1 cellular context compared by ENCODE assay signal in the genomic region with DNA sequence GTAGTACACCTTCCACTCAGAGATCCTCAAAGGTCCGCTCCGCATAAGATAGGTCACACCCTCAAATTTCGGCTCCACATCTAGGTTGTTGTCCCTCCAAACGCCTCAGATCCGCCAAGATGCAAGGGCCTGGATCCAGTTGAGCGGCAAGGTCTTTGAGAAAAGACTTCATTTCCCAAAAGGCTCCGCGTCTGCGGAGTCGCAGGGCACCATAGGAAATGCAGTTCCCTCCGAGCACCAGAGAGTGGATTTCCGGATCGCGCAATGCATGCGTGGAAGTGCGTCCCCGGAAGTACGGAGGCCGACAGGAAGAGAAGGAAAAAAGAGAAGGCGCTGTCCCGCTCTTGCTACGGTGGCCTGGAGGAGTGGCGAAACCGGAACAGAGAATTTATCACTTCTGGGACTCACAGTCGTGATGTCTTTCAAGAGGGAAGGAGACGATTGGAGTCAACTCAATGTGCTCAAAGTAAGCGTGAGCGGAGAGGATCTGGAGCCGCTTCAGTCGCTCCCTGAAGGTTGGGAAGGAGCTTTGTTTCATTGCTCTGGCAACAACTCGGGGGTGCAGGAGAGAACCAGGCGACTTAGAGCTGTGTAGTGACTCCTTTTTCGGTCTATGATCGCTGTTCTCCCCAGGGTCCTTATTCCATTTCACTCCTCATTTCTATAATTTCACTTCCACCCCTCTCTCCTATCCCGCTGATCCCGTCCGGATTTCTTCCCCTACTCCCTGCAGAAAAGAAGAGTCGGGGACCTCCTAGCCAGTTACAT.
A peak's percentile ranks its signal among the peaks of the same experiment; 100 is the strongest.
TF ChIP-seq lines count a peak whose summit lies in the region.

A gene with protein sequence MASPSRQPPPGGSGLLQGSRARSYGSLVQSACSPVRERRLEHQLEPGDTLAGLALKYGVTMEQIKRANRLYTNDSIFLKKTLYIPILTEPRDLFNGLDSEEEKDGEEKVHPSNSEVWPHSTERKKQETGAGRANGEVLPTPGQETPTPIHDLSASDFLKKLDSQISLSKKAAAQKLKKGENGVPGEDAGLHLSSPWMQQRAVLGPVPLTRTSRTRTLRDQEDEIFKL (minus strand): TSS at position 165 of the 768 bp plus-strand sequence. CDS start 644 bp downstream, outside the sequence.
A gene with protein sequence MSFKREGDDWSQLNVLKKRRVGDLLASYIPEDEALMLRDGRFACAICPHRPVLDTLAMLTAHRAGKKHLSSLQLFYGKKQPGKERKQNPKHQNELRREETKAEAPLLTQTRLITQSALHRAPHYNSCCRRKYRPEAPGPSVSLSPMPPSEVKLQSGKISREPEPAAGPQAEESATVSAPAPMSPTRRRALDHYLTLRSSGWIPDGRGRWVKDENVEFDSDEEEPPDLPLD (plus strand): TSS at position 407 of the 768 bp plus-strand sequence. CDS start 9 bp downstream, at position 416.

TF ChIP-seq in HepG2, 621 proteins besides CTCF, POLR2A, EP300 and RAD21 (continued from another document and continues in another):
- TF ChIP-seq, protein P1, sequence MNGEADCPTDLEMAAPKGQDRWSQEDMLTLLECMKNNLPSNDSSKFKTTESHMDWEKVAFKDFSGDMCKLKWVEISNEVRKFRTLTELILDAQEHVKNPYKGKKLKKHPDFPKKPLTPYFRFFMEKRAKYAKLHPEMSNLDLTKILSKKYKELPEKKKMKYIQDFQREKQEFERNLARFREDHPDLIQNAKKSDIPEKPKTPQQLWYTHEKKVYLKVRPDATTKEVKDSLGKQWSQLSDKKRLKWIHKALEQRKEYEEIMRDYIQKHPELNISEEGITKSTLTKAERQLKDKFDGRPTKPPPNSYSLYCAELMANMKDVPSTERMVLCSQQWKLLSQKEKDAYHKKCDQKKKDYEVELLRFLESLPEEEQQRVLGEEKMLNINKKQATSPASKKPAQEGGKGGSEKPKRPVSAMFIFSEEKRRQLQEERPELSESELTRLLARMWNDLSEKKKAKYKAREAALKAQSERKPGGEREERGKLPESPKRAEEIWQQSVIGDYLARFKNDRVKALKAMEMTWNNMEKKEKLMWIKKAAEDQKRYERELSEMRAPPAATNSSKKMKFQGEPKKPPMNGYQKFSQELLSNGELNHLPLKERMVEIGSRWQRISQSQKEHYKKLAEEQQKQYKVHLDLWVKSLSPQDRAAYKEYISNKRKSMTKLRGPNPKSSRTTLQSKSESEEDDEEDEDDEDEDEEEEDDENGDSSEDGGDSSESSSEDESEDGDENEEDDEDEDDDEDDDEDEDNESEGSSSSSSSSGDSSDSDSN (CRISPR knock-in tag; IDR thresholded peaks at IDR 0.05), result peak; percentile 28; the same call in 1 of the 2 replicates
- TF ChIP-seq ZNF776 (CRISPR knock-in tag; IDR thresholded peaks at IDR 0.05), result 0 out of 2 replicates have a peak, but pooled peaks have one; percentile 50
- peak; percentile 88; the same call in 1 of the 3 replicates for TF ChIP-seq MXI1 (IDR thresholded peaks at IDR 0.05; ENCODE audit: borderline replicate concordance, low read depth, low read length)
- TF ChIP-seq, protein P2, sequence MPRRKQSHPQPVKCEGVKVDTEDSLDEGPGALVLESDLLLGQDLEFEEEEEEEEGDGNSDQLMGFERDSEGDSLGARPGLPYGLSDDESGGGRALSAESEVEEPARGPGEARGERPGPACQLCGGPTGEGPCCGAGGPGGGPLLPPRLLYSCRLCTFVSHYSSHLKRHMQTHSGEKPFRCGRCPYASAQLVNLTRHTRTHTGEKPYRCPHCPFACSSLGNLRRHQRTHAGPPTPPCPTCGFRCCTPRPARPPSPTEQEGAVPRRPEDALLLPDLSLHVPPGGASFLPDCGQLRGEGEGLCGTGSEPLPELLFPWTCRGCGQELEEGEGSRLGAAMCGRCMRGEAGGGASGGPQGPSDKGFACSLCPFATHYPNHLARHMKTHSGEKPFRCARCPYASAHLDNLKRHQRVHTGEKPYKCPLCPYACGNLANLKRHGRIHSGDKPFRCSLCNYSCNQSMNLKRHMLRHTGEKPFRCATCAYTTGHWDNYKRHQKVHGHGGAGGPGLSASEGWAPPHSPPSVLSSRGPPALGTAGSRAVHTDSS (CRISPR knock-in tag; conservative IDR thresholded peaks at IDR 0.05), result peak; percentile 98
- TF ChIP-seq, protein P3, sequence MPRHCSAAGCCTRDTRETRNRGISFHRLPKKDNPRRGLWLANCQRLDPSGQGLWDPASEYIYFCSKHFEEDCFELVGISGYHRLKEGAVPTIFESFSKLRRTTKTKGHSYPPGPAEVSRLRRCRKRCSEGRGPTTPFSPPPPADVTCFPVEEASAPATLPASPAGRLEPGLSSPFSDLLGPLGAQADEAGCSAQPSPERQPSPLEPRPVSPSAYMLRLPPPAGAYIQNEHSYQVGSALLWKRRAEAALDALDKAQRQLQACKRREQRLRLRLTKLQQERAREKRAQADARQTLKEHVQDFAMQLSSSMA (CRISPR knock-in tag; IDR thresholded peaks at IDR 0.05), result peak; percentile 99
- no peak for TF ChIP-seq ZNF883 (CRISPR knock-in tag; IDR thresholded peaks at IDR 0.05; ENCODE audit: not compliant biosample characterization)
- no peak for TF ChIP-seq ZNF431 (CRISPR knock-in tag; IDR thresholded peaks at IDR 0.05; ENCODE audit: borderline replicate concordance, low read depth)
- TF ChIP-seq NRL (CRISPR knock-in tag; IDR thresholded peaks at IDR 0.05; ENCODE audit: borderline replicate concordance), result peak; percentile 89
- TF ChIP-seq, protein P4, sequence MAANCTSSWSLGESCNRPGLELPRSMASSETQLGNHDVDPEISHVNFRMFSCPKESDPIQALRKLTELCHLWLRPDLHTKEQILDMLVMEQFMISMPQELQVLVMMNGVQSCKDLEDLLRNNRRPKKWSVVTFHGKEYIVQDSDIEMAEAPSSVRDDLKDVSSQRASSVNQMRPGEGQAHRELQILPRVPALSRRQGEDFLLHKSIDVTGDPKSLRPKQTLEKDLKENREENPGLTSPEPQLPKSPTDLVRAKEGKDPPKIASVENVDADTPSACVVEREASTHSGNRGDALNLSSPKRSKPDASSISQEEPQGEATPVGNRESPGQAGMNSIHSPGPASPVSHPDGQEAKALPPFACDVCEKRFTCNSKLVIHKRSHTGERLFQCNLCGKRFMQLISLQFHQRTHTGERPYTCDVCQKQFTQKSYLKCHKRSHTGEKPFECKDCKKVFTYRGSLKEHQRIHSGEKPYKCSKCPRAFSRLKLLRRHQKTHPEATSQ (CRISPR knock-in tag; IDR thresholded peaks at IDR 0.05; ENCODE audit: borderline replicate concordance), result 0 out of 2 replicates have a peak, but pooled peaks have one; percentile 64
- TF ChIP-seq MBNL3 (CRISPR knock-in tag; conservative IDR thresholded peaks at IDR 0.05), result no peak
- TF ChIP-seq, protein P5, sequence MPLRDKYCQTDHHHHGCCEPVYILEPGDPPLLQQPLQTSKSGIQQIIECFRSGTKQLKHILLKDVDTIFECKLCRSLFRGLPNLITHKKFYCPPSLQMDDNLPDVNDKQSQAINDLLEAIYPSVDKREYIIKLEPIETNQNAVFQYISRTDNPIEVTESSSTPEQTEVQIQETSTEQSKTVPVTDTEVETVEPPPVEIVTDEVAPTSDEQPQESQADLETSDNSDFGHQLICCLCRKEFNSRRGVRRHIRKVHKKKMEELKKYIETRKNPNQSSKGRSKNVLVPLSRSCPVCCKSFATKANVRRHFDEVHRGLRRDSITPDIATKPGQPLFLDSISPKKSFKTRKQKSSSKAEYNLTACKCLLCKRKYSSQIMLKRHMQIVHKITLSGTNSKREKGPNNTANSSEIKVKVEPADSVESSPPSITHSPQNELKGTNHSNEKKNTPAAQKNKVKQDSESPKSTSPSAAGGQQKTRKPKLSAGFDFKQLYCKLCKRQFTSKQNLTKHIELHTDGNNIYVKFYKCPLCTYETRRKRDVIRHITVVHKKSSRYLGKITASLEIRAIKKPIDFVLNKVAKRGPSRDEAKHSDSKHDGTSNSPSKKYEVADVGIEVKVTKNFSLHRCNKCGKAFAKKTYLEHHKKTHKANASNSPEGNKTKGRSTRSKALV (CRISPR knock-in tag; IDR thresholded peaks at IDR 0.05), result 0 out of 2 replicates have a peak, but pooled peaks have one; percentile 67
- no peak for TF ChIP-seq ZEB1 (IDR thresholded peaks at IDR 0.05; ENCODE audit: insufficient replicate concordance, low read depth)
- no peak for TF ChIP-seq U2AF2 (IDR thresholded peaks at IDR 0.05; ENCODE audit: low read depth, low read length)
- TF ChIP-seq ZNF441 (CRISPR knock-in tag; IDR thresholded peaks at IDR 0.05; ENCODE audit: borderline replicate concordance), result peak; percentile 38; the same call in 1 of the 2 replicates
- TF ChIP-seq, protein P6, sequence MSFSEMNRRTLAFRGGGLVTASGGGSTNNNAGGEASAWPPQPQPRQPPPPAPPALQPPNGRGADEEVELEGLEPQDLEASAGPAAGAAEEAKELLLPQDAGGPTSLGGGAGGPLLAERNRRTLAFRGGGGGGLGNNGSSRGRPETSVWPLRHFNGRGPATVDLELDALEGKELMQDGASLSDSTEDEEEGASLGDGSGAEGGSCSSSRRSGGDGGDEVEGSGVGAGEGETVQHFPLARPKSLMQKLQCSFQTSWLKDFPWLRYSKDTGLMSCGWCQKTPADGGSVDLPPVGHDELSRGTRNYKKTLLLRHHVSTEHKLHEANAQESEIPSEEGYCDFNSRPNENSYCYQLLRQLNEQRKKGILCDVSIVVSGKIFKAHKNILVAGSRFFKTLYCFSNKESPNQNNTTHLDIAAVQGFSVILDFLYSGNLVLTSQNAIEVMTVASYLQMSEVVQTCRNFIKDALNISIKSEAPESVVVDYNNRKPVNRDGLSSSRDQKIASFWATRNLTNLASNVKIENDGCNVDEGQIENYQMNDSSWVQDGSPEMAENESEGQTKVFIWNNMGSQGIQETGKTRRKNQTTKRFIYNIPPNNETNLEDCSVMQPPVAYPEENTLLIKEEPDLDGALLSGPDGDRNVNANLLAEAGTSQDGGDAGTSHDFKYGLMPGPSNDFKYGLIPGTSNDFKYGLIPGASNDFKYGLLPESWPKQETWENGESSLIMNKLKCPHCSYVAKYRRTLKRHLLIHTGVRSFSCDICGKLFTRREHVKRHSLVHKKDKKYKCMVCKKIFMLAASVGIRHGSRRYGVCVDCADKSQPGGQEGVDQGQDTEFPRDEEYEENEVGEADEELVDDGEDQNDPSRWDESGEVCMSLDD (CRISPR knock-in tag; IDR thresholded peaks at IDR 0.05; ENCODE audit: borderline replicate concordance), result no peak
- peak; percentile 98 for TF ChIP-seq GABPB1 (CRISPR knock-in tag; IDR thresholded peaks at IDR 0.05)
- no peak for TF ChIP-seq CC2D1A (CRISPR knock-in tag; IDR thresholded peaks at IDR 0.05)
- no peak for TF ChIP-seq SNAI1 (CRISPR knock-in tag; IDR thresholded peaks at IDR 0.05; ENCODE audit: borderline replicate concordance)
- TF ChIP-seq POLR2G (IDR thresholded peaks at IDR 0.05; ENCODE audit: low read depth, low read length), result peak; percentile 72
- TF ChIP-seq, protein P7, sequence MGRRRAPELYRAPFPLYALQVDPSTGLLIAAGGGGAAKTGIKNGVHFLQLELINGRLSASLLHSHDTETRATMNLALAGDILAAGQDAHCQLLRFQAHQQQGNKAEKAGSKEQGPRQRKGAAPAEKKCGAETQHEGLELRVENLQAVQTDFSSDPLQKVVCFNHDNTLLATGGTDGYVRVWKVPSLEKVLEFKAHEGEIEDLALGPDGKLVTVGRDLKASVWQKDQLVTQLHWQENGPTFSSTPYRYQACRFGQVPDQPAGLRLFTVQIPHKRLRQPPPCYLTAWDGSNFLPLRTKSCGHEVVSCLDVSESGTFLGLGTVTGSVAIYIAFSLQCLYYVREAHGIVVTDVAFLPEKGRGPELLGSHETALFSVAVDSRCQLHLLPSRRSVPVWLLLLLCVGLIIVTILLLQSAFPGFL (CRISPR knock-in tag; IDR thresholded peaks at IDR 0.05), result no peak
- TF ChIP-seq, protein P8, sequence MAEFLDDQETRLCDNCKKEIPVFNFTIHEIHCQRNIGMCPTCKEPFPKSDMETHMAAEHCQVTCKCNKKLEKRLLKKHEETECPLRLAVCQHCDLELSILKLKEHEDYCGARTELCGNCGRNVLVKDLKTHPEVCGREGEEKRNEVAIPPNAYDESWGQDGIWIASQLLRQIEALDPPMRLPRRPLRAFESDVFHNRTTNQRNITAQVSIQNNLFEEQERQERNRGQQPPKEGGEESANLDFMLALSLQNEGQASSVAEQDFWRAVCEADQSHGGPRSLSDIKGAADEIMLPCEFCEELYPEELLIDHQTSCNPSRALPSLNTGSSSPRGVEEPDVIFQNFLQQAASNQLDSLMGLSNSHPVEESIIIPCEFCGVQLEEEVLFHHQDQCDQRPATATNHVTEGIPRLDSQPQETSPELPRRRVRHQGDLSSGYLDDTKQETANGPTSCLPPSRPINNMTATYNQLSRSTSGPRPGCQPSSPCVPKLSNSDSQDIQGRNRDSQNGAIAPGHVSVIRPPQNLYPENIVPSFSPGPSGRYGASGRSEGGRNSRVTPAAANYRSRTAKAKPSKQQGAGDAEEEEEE (CRISPR knock-in tag; IDR thresholded peaks at IDR 0.05; ENCODE audit: borderline replicate concordance), result peak; percentile 88; the same call in 1 of the 2 replicates
- TF ChIP-seq ZFAT (CRISPR knock-in tag; conservative IDR thresholded peaks at IDR 0.05), result no peak
- TF ChIP-seq, protein P9, sequence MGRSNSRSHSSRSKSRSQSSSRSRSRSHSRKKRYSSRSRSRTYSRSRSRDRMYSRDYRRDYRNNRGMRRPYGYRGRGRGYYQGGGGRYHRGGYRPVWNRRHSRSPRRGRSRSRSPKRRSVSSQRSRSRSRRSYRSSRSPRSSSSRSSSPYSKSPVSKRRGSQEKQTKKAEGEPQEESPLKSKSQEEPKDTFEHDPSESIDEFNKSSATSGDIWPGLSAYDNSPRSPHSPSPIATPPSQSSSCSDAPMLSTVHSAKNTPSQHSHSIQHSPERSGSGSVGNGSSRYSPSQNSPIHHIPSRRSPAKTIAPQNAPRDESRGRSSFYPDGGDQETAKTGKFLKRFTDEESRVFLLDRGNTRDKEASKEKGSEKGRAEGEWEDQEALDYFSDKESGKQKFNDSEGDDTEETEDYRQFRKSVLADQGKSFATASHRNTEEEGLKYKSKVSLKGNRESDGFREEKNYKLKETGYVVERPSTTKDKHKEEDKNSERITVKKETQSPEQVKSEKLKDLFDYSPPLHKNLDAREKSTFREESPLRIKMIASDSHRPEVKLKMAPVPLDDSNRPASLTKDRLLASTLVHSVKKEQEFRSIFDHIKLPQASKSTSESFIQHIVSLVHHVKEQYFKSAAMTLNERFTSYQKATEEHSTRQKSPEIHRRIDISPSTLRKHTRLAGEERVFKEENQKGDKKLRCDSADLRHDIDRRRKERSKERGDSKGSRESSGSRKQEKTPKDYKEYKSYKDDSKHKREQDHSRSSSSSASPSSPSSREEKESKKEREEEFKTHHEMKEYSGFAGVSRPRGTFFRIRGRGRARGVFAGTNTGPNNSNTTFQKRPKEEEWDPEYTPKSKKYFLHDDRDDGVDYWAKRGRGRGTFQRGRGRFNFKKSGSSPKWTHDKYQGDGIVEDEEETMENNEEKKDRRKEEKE (IDR thresholded peaks at IDR 0.05), result no peak
- peak; percentile 37; the same call in 1 of the 2 replicates for TF ChIP-seq BORCS8-MEF2B (CRISPR knock-in tag; IDR thresholded peaks at IDR 0.05)
- TF ChIP-seq, protein P10, sequence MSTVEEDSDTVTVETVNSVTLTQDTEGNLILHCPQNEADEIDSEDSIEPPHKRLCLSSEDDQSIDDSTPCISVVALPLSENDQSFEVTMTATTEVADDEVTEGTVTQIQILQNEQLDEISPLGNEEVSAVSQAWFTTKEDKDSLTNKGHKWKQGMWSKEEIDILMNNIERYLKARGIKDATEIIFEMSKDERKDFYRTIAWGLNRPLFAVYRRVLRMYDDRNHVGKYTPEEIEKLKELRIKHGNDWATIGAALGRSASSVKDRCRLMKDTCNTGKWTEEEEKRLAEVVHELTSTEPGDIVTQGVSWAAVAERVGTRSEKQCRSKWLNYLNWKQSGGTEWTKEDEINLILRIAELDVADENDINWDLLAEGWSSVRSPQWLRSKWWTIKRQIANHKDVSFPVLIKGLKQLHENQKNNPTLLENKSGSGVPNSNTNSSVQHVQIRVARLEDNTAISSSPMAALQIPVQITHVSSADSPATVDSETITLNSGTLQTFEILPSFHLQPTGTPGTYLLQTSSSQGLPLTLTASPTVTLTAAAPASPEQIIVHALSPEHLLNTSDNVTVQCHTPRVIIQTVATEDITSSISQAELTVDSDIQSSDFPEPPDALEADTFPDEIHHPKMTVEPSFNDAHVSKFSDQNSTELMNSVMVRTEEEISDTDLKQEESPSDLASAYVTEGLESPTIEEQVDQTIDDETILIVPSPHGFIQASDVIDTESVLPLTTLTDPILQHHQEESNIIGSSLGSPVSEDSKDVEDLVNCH (CRISPR knock-in tag; IDR thresholded peaks at IDR 0.05), result no peak
